ENCODE assay signal across 8 cellular contexts in genomic region chr1:206864939-206865671, GRCh38. TPM values are rescaled to one million over a fixed set of nuclear protein-coding genes. Genes with fewer than 3 reads are reported as not detected.
DNase-seq lines count a peak whose midpoint lies in the region; ATAC-seq, FAIRE-seq and TF ChIP-seq lines count a peak whose summit lies in the region.

Gene IL20, plus strand, starts transcription at chr1:206865623. Its CDS starts 230 bp downstream, at chr1:206865853.

- no peak within 1 kb of the TSS for H2AFZ ChIP-seq in HepG2 (ENCODE audit: low read length)

- intact Hi-C loops in HepG2 (cut with micrococcal nuclease; ENCODE audit: unreplicated experiment) = loop anchor here (1.0 to 5.0 kb wide), 2 partner anchors 47 to 117 kb away; no protein-coding TSS in a partner anchor

- peak; percentile 39 for FAIRE-seq in HepG2 (lab: Jason Lieb, UNC)

- H3K4me3 ChIP-seq in HepG2 (replicated peaks in 1 of 3; ENCODE audit: insufficient read depth in 1 of 3, low read depth in 2 of 3, low read length in 3 of 3) = no peak within 1 kb of the TSS

- TF ChIP-seq EP300 in HepG2 (IDR thresholded peaks at IDR 0.05; ENCODE audit: low read depth in 2 of 2, low read length in 2 of 2) (no peak), HepG2 (CRISPR knock-in tag; IDR thresholded peaks at IDR 0.05; ENCODE audit: borderline replicate concordance) (no peak)

- CTCF ChIA-PET in HepG2 (lab: Yijun Ruan, JAX; ENCODE audit: low intra/inter-chr PET ratio, low total read pairs) = no interaction called here

- peaks cover 0 to 8% of the 10 kb centered on the region in 2 experiments; a peak in 2 of 5 replicates for H3K27me3 ChIP-seq in HepG2 (ENCODE audit: control insufficient read depth in 1 of 2, insufficient read depth in 2 of 2, low read length in 2 of 2)

- no TSS peak for BruUV-seq in HepG2 (replicated peaks; lab: Mats Ljungman, UMichigan)

- DNase-seq in NCI-H446 (lab: John Stamatoyannopoulos, UW) (peak; percentile 58 to 87), NCI-H446 treated with DMSO at 0.1 percent for 48 hours (lab: John Stamatoyannopoulos, UW) (no peak), NCI-H1930 (lab: John Stamatoyannopoulos, UW) (peak; percentile 7 to 55), cerebellar cortex (ENCODE audit: low spot score) (peak; percentile 54), HepG2 (ENCODE audit: low spot score) (peak; percentile 36), GF-D8 (lab: John Stamatoyannopoulos, UW) (no peak)
- peak; percentile 84 for DNase-seq in activated CD4-positive, CD25-positive, alpha-beta regulatory T cell treated with anti-CD3 and anti-CD28 coated beads, Interleukin-2, amount 50 U/mL, for 72 hours
- peak; percentile 79 to 87 (median 87) for DNase-seq in stimulated activated CD4-positive, alpha-beta T cell treated with anti-CD3 and anti-CD28 coated beads, TNF-alpha, amount 100 ng/mL, for 48 hours (ENCODE audit: low read depth in 3 of 3)

- POLR2A ChIA-PET in HepG2 (lab: Yijun Ruan, JAX) = no interaction called here

- peak; percentile 75 for TF ChIP-seq CTCF in HepG2 (CRISPR knock-in tag; IDR thresholded peaks at IDR 0.05)

- no peaks in the 10 kb centered on the region for H3K9me3 ChIP-seq in HepG2 (ENCODE audit: low read length)

- no peaks in the 10 kb centered on the region for H3K79me2 ChIP-seq in HepG2 (ENCODE audit: insufficient read depth, low read length)

- whole genome bisulfite sequencing in HepG2 (ENCODE audit: low lambda C conversion rate) = 24% methylated on average over 17 of the region's 19 CpGs

- no peaks in the 10 kb centered on the region for H3K4me1 ChIP-seq in HepG2 (ENCODE audit: insufficient read depth, low read length)

- H3K27ac ChIP-seq in HepG2 (ENCODE audit: extremely low read length, insufficient read depth, low read length) = no peak within 1 kb of the TSS

- no peaks in the 10 kb centered on the region for H4K20me1 ChIP-seq in HepG2 (ENCODE audit: insufficient read depth, low read length)

- peak; percentile 77 for ATAC-seq in HepG2

- H3K36me3 ChIP-seq in HepG2 (replicated peaks in 1 of 2; ENCODE audit: control insufficient read depth in 1 of 2, insufficient read depth in 2 of 2, low read length in 2 of 2) = no peaks in the 10 kb centered on the region

- no peak within 1 kb of the TSS for H3K4me2 ChIP-seq in HepG2 (ENCODE audit: low read depth, low read length)

- no peak for TF ChIP-seq RAD21 in HepG2 (CRISPR knock-in tag; IDR thresholded peaks at IDR 0.05)

- TF ChIP-seq POLR2A in HepG2 (IDR thresholded peaks at IDR 0.05; ENCODE audit: insufficient read depth in 1 of 2, low read depth in 2 of 2, low read length in 2 of 2) = no peak

- in situ Hi-C loops in HepG2 (cut with HindIII; ENCODE audit: extremely low pct_ligation_motif_present, low pct_unique_long_range_greater_than_20kb) = no loop called here

- no peak within 1 kb of the TSS for H3K9ac ChIP-seq in HepG2 (ENCODE audit: insufficient read depth, low read depth, low read length)

TF ChIP-seq in HepG2, 621 proteins besides CTCF, POLR2A, EP300 and RAD21:
- no peak for TF ChIP-seq ZNF619 (CRISPR knock-in tag; IDR thresholded peaks at IDR 0.05)
- TF ChIP-seq YEATS4 (CRISPR knock-in tag; IDR thresholded peaks at IDR 0.05; ENCODE audit: borderline replicate concordance) = no peak
- peak; percentile 18; the same call in 1 of the 2 replicates for TF ChIP-seq SMC3 (IDR thresholded peaks at IDR 0.05; ENCODE audit: low read length)
- TF ChIP-seq ZNF441 (CRISPR knock-in tag; IDR thresholded peaks at IDR 0.05; ENCODE audit: borderline replicate concordance) = 0 out of 2 replicates have a peak, but pooled peaks have one; percentile 34
- no peak for TF ChIP-seq SSRP1 (CRISPR knock-in tag; IDR thresholded peaks at IDR 0.05)
- TF ChIP-seq CCDC6 (CRISPR knock-in tag; IDR thresholded peaks at IDR 0.05) = no peak
- peak; percentile 30; the same call in 1 of the 2 replicates for TF ChIP-seq STAG1 (CRISPR knock-in tag; IDR thresholded peaks at IDR 0.05)
- no peak for TF ChIP-seq HNRNPH1 (optimal IDR thresholded peaks at IDR 0.05; ENCODE audit: low read depth, low read length)

RNA-seq across cellular contexts. Expression of gene IL20, which starts in this region (rescaled TPM):
- not detected in 2 replicates for total RNA-seq in HepG2 (2016; rRNA removed; fragmentation: Illumina TruSeq; extraction: Trizol)
- not detected in 2 replicates for total RNA-seq in HepG2 (2016; cell fraction: cytosol; rRNA removed; fragmentation: Illumina TruSeq; extraction: Trizol; ENCODE audit: low read depth)
- total RNA-seq in HepG2 (2016; cell fraction: insoluble cytoplasmic fraction; rRNA removed; fragmentation: Illumina TruSeq; extraction: Trizol) = not detected in 2 replicates
- not detected in 2 replicates for total RNA-seq in HepG2 (2016; cell fraction: membrane; rRNA removed; fragmentation: Illumina TruSeq; extraction: Trizol)
- total RNA-seq in HepG2 (2016; cell fraction: nucleus; rRNA removed; fragmentation: Illumina TruSeq; extraction: Trizol) = not detected in 2 replicates
- polyA plus RNA-seq in HepG2 (2011; rRNA removed) = 0.05 TPM in 1 of 2 replicates, not detected in the other
- polyA plus RNA-seq in HepG2 (2011; cell fraction: cytosol; rRNA removed) = not detected in 2 replicates
- polyA plus RNA-seq in HepG2 (2011; cell fraction: nucleus; rRNA removed) = not detected in 2 replicates
- not detected in 2 replicates for polyA plus RNA-seq in HepG2 (2012)
- not detected in 2 replicates for polyA plus RNA-seq in HepG2 (2016; cell fraction: cytosol; fragmentation: Illumina TruSeq; extraction: Trizol; ENCODE audit: low read depth)
- polyA plus RNA-seq in HepG2 (2016; cell fraction: insoluble cytoplasmic fraction; fragmentation: Illumina TruSeq; extraction: Trizol; ENCODE audit: low read depth) = not detected in 2 replicates
- polyA plus RNA-seq in HepG2 (2016; cell fraction: membrane; fragmentation: Illumina TruSeq; extraction: Trizol; ENCODE audit: low read depth) = not detected in 2 replicates
- polyA plus RNA-seq in HepG2 (2016; cell fraction: nucleus; fragmentation: Illumina TruSeq; extraction: Trizol; ENCODE audit: insufficient read depth, low read depth) = not detected in 2 replicates
- polyA minus RNA-seq in HepG2 (2011; rRNA and poly(A)+ RNA removed; ENCODE audit: low replicate concordance) = not detected in 2 replicates
- polyA minus RNA-seq in HepG2 (2011; cell fraction: cytosol; rRNA and poly(A)+ RNA removed) = not detected in 2 replicates
- not detected in 2 replicates for polyA minus RNA-seq in HepG2 (2011; cell fraction: nucleus; rRNA and poly(A)+ RNA removed)

Comparison
In these comparisons a context has a peak if more than half of its experiments do, and no peak if none do; other contexts are left out.
1. DNase-seq: peak in NCI-H446 (2 of 2), NCI-H1930 (2 of 2), activated CD4-positive, CD25-positive, alpha-beta regulatory T cell treated with anti-CD3 and anti-CD28 coated beads, Interleukin-2, amount 50 U/mL, for 72 hours (single experiment), cerebellar cortex (single experiment) and stimulated activated CD4-positive, alpha-beta T cell treated with anti-CD3 and anti-CD28 coated beads, TNF-alpha, amount 100 ng/mL, for 48 hours (3 of 3); none in NCI-H446 treated with DMSO at 0.1 percent for 48 hours (single experiment) and GF-D8 (single experiment).
2. Peak in DNase-seq and ATAC-seq in HepG2; RNA of the gene not detected or under 1 TPM.